In the genomic region with DNA sequence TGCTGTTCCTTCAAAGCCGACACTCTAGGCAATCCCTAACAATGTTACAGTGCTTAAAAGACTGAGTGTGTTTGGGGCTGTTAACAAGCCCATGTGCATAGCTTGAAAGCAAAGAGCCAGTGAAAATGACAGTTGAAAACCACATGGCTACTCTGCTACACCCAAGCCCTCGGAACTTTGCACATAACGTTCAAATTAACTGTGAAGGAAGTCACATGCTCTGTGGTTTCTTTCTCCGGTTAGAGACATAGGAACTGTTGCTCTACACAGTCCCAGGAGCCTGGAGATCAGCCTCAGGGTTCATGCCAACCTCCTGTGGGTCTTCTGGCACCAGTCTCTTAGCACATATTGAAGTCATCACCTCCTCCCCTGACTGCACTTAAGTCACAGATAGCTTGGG, we compare ENCODE assay signal across 10 cellular contexts. TPM values are rescaled to one million over a fixed set of nuclear protein-coding genes. Genes with fewer than 3 reads are reported as not detected.
DNase-seq lines count a peak whose midpoint lies in the region; ATAC-seq, FAIRE-seq and TF ChIP-seq lines count a peak whose summit lies in the region.
"Had no signal": no experiment of that assay in that cellular context is flagged by ENCODE, and none has a peak within 500 bp of the region (broad histone marks: within the 10 kb centered on the region; RNA-seq: fewer than 3 reads in every experiment).

No MANE protein-coding gene starts in this region.

- H3K27me3 Mint-ChIP-seq in CD8-positive, alpha-beta T cell (ENCODE audit: low read depth), result no peaks in the 10 kb centered on the region
- H3K27me3 Mint-ChIP-seq in MCF 10A (ENCODE audit: insufficient read depth, unreplicated experiment), result no peaks in the 10 kb centered on the region

- peak in 5 of 7 experiments; percentile 9 to 52 (median 18) for DNase-seq in CD8-positive, alpha-beta T cell
- DNase-seq in GM19239 (ENCODE audit: insufficient read length, low spot score) (peak; percentile 26), left cardiac atrium (no peak), MCF 10A (ENCODE audit: unreplicated experiment) (no peak), dermis blood vessel endothelial cell (no peak), activated T-cell treated with anti-CD3 and anti-CD28 coated beads for 4 hours (no peak)

- no peaks in the 10 kb centered on the region for H3K9me3 ChIP-seq in CD8-positive, alpha-beta T cell (ENCODE audit: low read length)

- BruUV-seq in MCF 10A (replicated peaks; lab: Mats Ljungman, UMichigan), result no TSS peak

- peak; percentile 82 for ATAC-seq in CD8-positive, alpha-beta T cell
- peak; percentile 87 for ATAC-seq in HG03139 (IDR thresholded peaks at IDR 0.05; ENCODE audit: unreplicated experiment)
- ATAC-seq in SK-N-SH treated with all-trans-retinoic acid at 6 μM for 48 hours, result peak; percentile 85
- ATAC-seq in left cardiac atrium, result peak; percentile 53
- ATAC-seq: Panc1 had no signal

- no peaks in the 10 kb centered on the region for H3K27me3 ChIP-seq in CD8-positive, alpha-beta T cell (ENCODE audit: insufficient read depth, low read length)

- peaks cover 37% of the 10 kb centered on the region for H3K4me1 Mint-ChIP-seq in CD8-positive, alpha-beta T cell (ENCODE audit: low read depth)
- H3K4me1 Mint-ChIP-seq in MCF 10A (ENCODE audit: insufficient read depth, unreplicated experiment), result no peaks in the 10 kb centered on the region

- peak; percentile 93 for FAIRE-seq in GM19239 (lab: Jason Lieb, UNC)

- H3K4me3 Mint-ChIP-seq in CD8-positive, alpha-beta T cell, result peak overlapping the region; percentile 57
- no peak overlapping the region for H3K4me3 Mint-ChIP-seq in MCF 10A (ENCODE audit: unreplicated experiment)

- peak overlapping the region; percentile 73 for H3K27ac Mint-ChIP-seq in CD8-positive, alpha-beta T cell
- H3K27ac Mint-ChIP-seq in MCF 10A (ENCODE audit: low read depth, unreplicated experiment), result no peak overlapping the region

- no peaks in the 10 kb centered on the region for H3K36me3 ChIP-seq in CD8-positive, alpha-beta T cell (ENCODE audit: insufficient read depth, low read length)

- H3K4me1 ChIP-seq in CD8-positive, alpha-beta T cell (ENCODE audit: insufficient read depth, low read length), result peaks cover 27% of the 10 kb centered on the region

- H3K4me3 ChIP-seq in CD8-positive, alpha-beta T cell (ENCODE audit: low read depth, low read length), result no peak overlapping the region

- CTCF ChIA-PET in CD8-positive, alpha-beta T cell (lab: Charles Lee), result interaction anchor here (1.2 to 1.8 kb wide), 2 partner anchors 27 to 253 kb away, joined by 3 to 7 read pairs; no protein-coding TSS in a partner anchor
- CTCF ChIA-PET in MCF 10A (lab: Yijun Ruan, JAX), result interaction anchor here (0.5 to 1.0 kb wide), 5 partner anchors 58 to 367 kb away, joined by 3 read pairs; no protein-coding TSS in a partner anchor

- POLR2A ChIA-PET in CD8-positive, alpha-beta T cell (lab: Charles Lee), result interaction anchor here (2.0 kb wide), 1 partner anchor 9 kb away, joined by 5 read pairs; no protein-coding TSS in a partner anchor
- POLR2A ChIA-PET in MCF 10A (lab: Yijun Ruan, JAX), result no interaction called here

- no peak for TF ChIP-seq CTCF in CD8-positive, alpha-beta T cell (IDR thresholded peaks at IDR 0.05)
- no peak for TF ChIP-seq CTCF in MCF 10A (IDR thresholded peaks at IDR 0.05; ENCODE audit: unreplicated experiment)

- no peaks in the 10 kb centered on the region for H3K9me3 Mint-ChIP-seq in CD8-positive, alpha-beta T cell
- H3K9me3 Mint-ChIP-seq in MCF 10A (ENCODE audit: unreplicated experiment), result no peaks in the 10 kb centered on the region

- intact Hi-C loops in CD8-positive, alpha-beta T cell (cut with DNase I, micrococcal nuclease), result loop anchor here in 1 of 2 experiments (10.0 kb wide), 1 partner anchor 582 kb away; no protein-coding TSS in a partner anchor
- intact Hi-C loops in left cardiac atrium (cut with DNase I) (loop anchor here (10.0 kb wide), 2 partner anchors 252 to 582 kb away; no protein-coding TSS in a partner anchor), MCF 10A (cut with micrococcal nuclease) (no loop called here)

- H3K27ac ChIP-seq in CD8-positive, alpha-beta T cell (ENCODE audit: low read depth, low read length), result no peak overlapping the region

- H3K36me3 Mint-ChIP-seq in CD8-positive, alpha-beta T cell, result no peaks in the 10 kb centered on the region
- H3K36me3 Mint-ChIP-seq in MCF 10A (ENCODE audit: insufficient read depth, unreplicated experiment), result peaks cover 26% of the 10 kb centered on the region

TF ChIP-seq in SK-N-SH treated with all-trans-retinoic acid at 6 μM for 48 hours, 23 proteins besides CTCF, POLR2A, EP300 and RAD21:
- TF ChIP-seq ZNF565 (CRISPR knock-in tag; conservative IDR thresholded peaks at IDR 0.05; ENCODE audit: low read depth) (no peak), PATZ1 (CRISPR knock-in tag; IDR thresholded peaks at IDR 0.05; ENCODE audit: borderline replicate concordance) (no peak), ESRRG (CRISPR knock-in tag; IDR thresholded peaks at IDR 0.05) (no peak)

RNA-seq across cellular contexts. Expression of gene C9orf152, which starts 51.1 kb away (rescaled TPM):
- total RNA-seq in CD8-positive, alpha-beta T cell, result not detected
- total RNA-seq in left cardiac atrium, result not detected
- total RNA-seq in MCF 10A (2022), result not detected in 2 replicates
- total RNA-seq in dermis blood vessel endothelial cell, result 0.05 TPM in 1 of 2 replicates, not detected in the other
- total RNA-seq: subcutaneous adipose tissue had no signal

Comparison
In these comparisons a context has a peak if more than half of its experiments do, and no peak if none do; other contexts are left out.
1. DNase-seq: peak in CD8-positive, alpha-beta T cell (5 of 7) and GM19239 (single experiment); none in left cardiac atrium (single experiment), MCF 10A (single experiment), dermis blood vessel endothelial cell (single experiment) and activated T-cell treated with anti-CD3 and anti-CD28 coated beads for 4 hours (single experiment).
2. Peak in every context shown above with its lines, with median percentiles within 50 percentile points of each other: ATAC-seq.